8 cellular contexts compared by ENCODE assay signal in the genomic region with DNA sequence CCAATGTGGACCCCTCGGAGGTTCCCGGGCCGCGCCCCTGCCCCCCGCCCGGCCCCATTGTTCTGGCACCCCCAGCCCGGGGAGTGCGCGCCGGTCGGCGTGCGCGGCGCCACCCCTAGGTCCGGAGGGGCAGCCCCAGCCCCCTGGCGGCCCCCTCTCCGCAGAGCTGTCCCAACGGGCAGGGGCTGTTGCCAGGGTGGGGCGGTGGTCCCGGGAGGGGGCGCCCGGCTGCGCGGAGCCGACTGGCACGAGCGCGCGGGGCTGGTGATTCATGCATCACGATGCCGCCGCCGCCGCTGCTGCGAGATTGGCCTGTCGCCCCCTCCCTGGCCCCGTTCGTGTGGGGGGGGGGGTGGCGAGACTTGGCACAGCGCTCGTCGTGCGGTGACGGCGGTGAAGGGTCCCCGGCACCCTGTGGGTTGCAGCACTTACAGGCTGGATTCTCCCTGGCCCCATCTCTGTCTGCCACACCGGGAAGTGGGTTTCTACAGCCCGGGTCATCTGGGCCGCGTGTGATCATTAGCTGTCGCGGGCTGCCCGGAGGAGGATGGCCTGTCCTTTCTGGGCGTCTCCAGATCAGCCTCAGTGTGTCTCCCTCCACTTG. TPM values are rescaled to one million over a fixed set of nuclear protein-coding genes. Genes with fewer than 3 reads are reported as not detected.
DNase-seq lines count a peak whose midpoint lies in the region; ATAC-seq, FAIRE-seq and TF ChIP-seq lines count a peak whose summit lies in the region.

No MANE protein-coding gene starts in this region.

- peak overlapping the region; percentile 61 to 76 (median 71) for H3K4me3 Mint-ChIP-seq in T-cell

- 10% methylated on average over 14 of the region's 55 CpGs for WGBS in K562 (ENCODE audit: insufficient coverage, low coverage, missing lambda C conversion rate)

- POLR2A ChIA-PET in T-cell (lab: Charles Lee) (interaction anchor here in 1 of 2 donors (0.7 kb wide), 1 partner anchor 915 kb away, joined by 4 read pairs; no protein-coding TSS in a partner anchor), K562 (lab: Yijun Ruan, JAX) (interaction anchor here (0.5 to 1.2 kb wide), 2 partner anchors 13 to 311 kb away, joined by 3 read pairs; no protein-coding TSS in a partner anchor)

- H3K4me1 Mint-ChIP-seq in T-cell = peaks cover 6 to 12% (median 9%) of the 10 kb centered on the region in 3 donors

- no peaks in the 10 kb centered on the region for H3K36me3 ChIP-seq in K562 (ENCODE audit: control insufficient read depth, insufficient read depth, low read length)
- H3K36me3 ChIP-seq in kidney epithelial cell (ENCODE audit: control insufficient read depth, insufficient read depth, low read length) = peaks cover 1% of the 10 kb centered on the region

- FAIRE-seq in K562 (lab: Jason Lieb, UNC) = no peak

- BruUV-seq in K562 (replicated peaks; lab: Mats Ljungman, UMichigan) = no TSS peak

- no peak for TF ChIP-seq POLR2A in K562 (conservative IDR thresholded peaks at IDR 0.05)
- TF ChIP-seq POLR2A in GM18505 (IDR thresholded peaks at IDR 0.05; ENCODE audit: borderline replicate concordance, extremely low read depth, insufficient read depth, insufficient read length) = no peak

- TF ChIP-seq EP300 in K562 (IDR thresholded peaks at IDR 0.05; ENCODE audit: low read length) = no peak

- ATAC-seq in T-cell (replicated peaks in 1 of 4) (peak; percentile 10 to 42 (median 21)), K562 (peak; percentile 10), GM18505 (IDR thresholded peaks at IDR 0.05; ENCODE audit: unreplicated experiment) (no peak), GM21717 (IDR thresholded peaks at IDR 0.05; ENCODE audit: unreplicated experiment) (no peak), HG03460 (IDR thresholded peaks at IDR 0.05; ENCODE audit: unreplicated experiment) (no peak)

- H3K4me1 ChIP-seq in K562 (replicated peaks in 1 of 2; ENCODE audit: control insufficient read depth in 2 of 2, insufficient read depth in 2 of 2, low read length in 2 of 2) = peaks cover 0 to 27% of the 10 kb centered on the region in 2 experiments; a peak in 3 of 5 replicates

- peak overlapping the region; percentile 51 for H2AFZ ChIP-seq in K562 (ENCODE audit: low read depth, low read length)

- H3K4me3 ChIP-seq in K562 = peak overlapping the region; percentile 52
- peak overlapping the region; percentile 47 for H3K4me3 ChIP-seq in kidney epithelial cell (ENCODE audit: low read depth, low read length)

- H3K9me1 ChIP-seq in K562 (ENCODE audit: control insufficient read depth, insufficient read depth, low read length) = no peaks in the 10 kb centered on the region

- H3K9me3 Mint-ChIP-seq in T-cell = no peaks in the 10 kb centered on the region

- H3K79me2 ChIP-seq in K562 (ENCODE audit: control insufficient read depth, insufficient read depth, low read length) = peaks cover 16% of the 10 kb centered on the region

- H3K9me3 ChIP-seq in K562 (replicated peaks; ENCODE audit: control insufficient read depth, insufficient read depth, low read depth, low read length) = no peaks in the 10 kb centered on the region

- TF ChIP-seq CTCF in K562 (IDR thresholded peaks at IDR 0.05 in 2 of 3, conservative IDR thresholded peaks at IDR 0.05 in 1 of 3; ENCODE audit: insufficient read depth in 2 of 3, low read depth in 1 of 3, low read length in 3 of 3) (0 out of 6 replicates have a peak, but pooled peaks of 1 of the 3 experiments have one; percentile 12), kidney epithelial cell (IDR thresholded peaks at IDR 0.05; ENCODE audit: insufficient read depth, low read length, poor library complexity, severe bottlenecking) (no peak)

- no peak overlapping the region for H3K27ac Mint-ChIP-seq in T-cell

- TF ChIP-seq RAD21 in K562 (CRISPR knock-in tag; conservative IDR thresholded peaks at IDR 0.05 in 1 of 2, IDR thresholded peaks at IDR 0.05 in 1 of 2) = no peak

- H3K27me3 Mint-ChIP-seq in T-cell = peaks cover 16 to 31% of the 10 kb centered on the region in 2 donors

- peak; percentile 54 for DNase-seq in Daoy (ENCODE audit: low read depth)
- peak in 26 of 34 experiments; percentile 4 to 48 (median 20) for DNase-seq in T-cell
- DNase-seq in K562 (ENCODE audit: extremely low read depth in 1 of 4, low spot score in 3 of 4) = peak in 2 of 4 experiments; percentile 38 to 72
- no peak for DNase-seq in kidney epithelial cell (ENCODE audit: low read depth)
- peak; percentile 26 to 61 (median 49) for DNase-seq in stimulated activated CD4-positive, alpha-beta T cell treated with anti-CD3 and anti-CD28 coated beads, TNF-alpha, amount 100 ng/mL, for 4 hours (ENCODE audit: low read depth in 3 of 3)

- H3K4me2 ChIP-seq in K562 (ENCODE audit: insufficient read depth, low read length) = peak overlapping the region; percentile 48

- H3K27ac ChIP-seq in K562 (ENCODE audit: extremely low read depth, low read depth, low read length) = no peak overlapping the region

- H4K20me1 ChIP-seq in K562 (replicated peaks; ENCODE audit: control insufficient read depth, insufficient read depth, low read length) = peaks cover 16% of the 10 kb centered on the region; the same call in 1 of the 2 replicates

- no peaks in the 10 kb centered on the region; a peak in 1 of 5 replicates for H3K27me3 ChIP-seq in K562 (ENCODE audit: control insufficient read depth in 2 of 2, insufficient read depth in 2 of 2, low read length in 2 of 2)
- H3K27me3 ChIP-seq in kidney epithelial cell (ENCODE audit: control insufficient read depth, insufficient read depth, low read length) = no peaks in the 10 kb centered on the region

- CTCF ChIA-PET in T-cell (lab: Charles Lee) (interaction anchor here in 1 of 2 donors (0.6 kb wide), 1 partner anchor 65 kb away, joined by 5 read pairs; no protein-coding TSS in a partner anchor), K562 (lab: Yijun Ruan, JAX; ENCODE audit: low intra/inter-chr PET ratio) (no interaction called here)

- H3K36me3 Mint-ChIP-seq in T-cell = no peaks in the 10 kb centered on the region

- intact Hi-C loops in K562 (cut with micrococcal nuclease) = no loop called here

- in situ Hi-C loops in K562 (cut with MboI) = no loop called here

- H3K9ac ChIP-seq in K562 (ENCODE audit: insufficient read depth in 1 of 2, low read depth in 2 of 2, low read length in 2 of 2) = peak overlapping the region; percentile 34 to 90

TF ChIP-seq in K562, 482 proteins besides CTCF, POLR2A, EP300 and RAD21 (continues in another document):
- no peak for TF ChIP-seq PHB (CRISPR knock-in tag; IDR thresholded peaks at IDR 0.05)
- TF ChIP-seq ZNF696 (CRISPR knock-in tag; conservative IDR thresholded peaks at IDR 0.05) = no peak
- TF ChIP-seq FOXJ2 (tag; IDR thresholded peaks at IDR 0.05) = no peak
- 0 out of 2 replicates have a peak, but pooled peaks have one; percentile 15 for TF ChIP-seq MTA3 (IDR thresholded peaks at IDR 0.05; ENCODE audit: borderline replicate concordance)
- TF ChIP-seq ZNF586 (CRISPR knock-in tag; conservative IDR thresholded peaks at IDR 0.05) = no peak
- peak; percentile 46; the same call in 1 of the 2 replicates for TF ChIP-seq RBFOX2 (IDR thresholded peaks at IDR 0.05; ENCODE audit: low read depth, low read length)
- TF ChIP-seq, protein P1, sequence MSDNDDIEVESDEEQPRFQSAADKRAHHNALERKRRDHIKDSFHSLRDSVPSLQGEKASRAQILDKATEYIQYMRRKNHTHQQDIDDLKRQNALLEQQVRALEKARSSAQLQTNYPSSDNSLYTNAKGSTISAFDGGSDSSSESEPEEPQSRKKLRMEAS (CRISPR knock-in tag; IDR thresholded peaks at IDR 0.05) = peak; percentile 18; the same call in 1 of the 2 replicates
- 0 out of 2 replicates have a peak, but pooled peaks have one; percentile 36 for TF ChIP-seq TGIF2 (CRISPR knock-in tag; IDR thresholded peaks at IDR 0.05)
- 0 out of 2 replicates have a peak, but pooled peaks have one; percentile 37 for TF ChIP-seq GABPB1 (CRISPR knock-in tag; IDR thresholded peaks at IDR 0.05)

RNA-seq across cellular contexts. Expression of a gene that starts 0.8 kb away (rescaled TPM):
- total RNA-seq in Daoy (2014; rRNA removed; shearing (Covaris generic)) = 40.7 and 49.6 TPM in 2 replicates
- under 1 TPM in 4 of 5 donors, not detected in 1; 0.20 to 0.82 (median 0.46) TPM for total RNA-seq in T-cell
- 6.1 and 14.0 TPM in 2 replicates for total RNA-seq in K562 (2011; cell fraction: chromatin; rRNA removed; ENCODE audit: low replicate concordance)
- total RNA-seq in K562 (2011; cell fraction: nucleolus; rRNA removed) = 10.3 and 11.0 TPM in 2 replicates
- total RNA-seq in K562 (2011; cell fraction: nucleoplasm; rRNA removed) = 7.1 and 7.5 TPM in 2 replicates
- total RNA-seq in K562 (2014; rRNA removed) = 9.6 and 11.6 TPM in 2 replicates
- 7.6 and 8.0 TPM in 2 replicates for total RNA-seq in K562 (2014; rRNA removed; fragmentation: Illumina TruSeq; extraction: Trizol)
- total RNA-seq in K562 (2015; rRNA removed; fragmentation: Illumina TruSeq; extraction: Trizol) = 6.9 and 7.4 TPM in 2 replicates
- 22.8 and 25.0 TPM in 2 replicates for total RNA-seq in K562 (2021)
- polyA plus RNA-seq in K562 (2011; rRNA removed) = 24.0 and 27.0 TPM in 2 replicates
- polyA plus RNA-seq in K562 (2011; cell fraction: cytosol; rRNA removed) = 25.2 and 37.2 TPM in 2 replicates
- polyA plus RNA-seq in K562 (2011; cell fraction: nucleus; rRNA removed) = 10.2 and 16.2 TPM in 2 replicates
- 9.2 and 10.6 TPM in 2 replicates for polyA plus RNA-seq in K562 (2012)
- 10.5 and 19.7 TPM in 2 replicates for polyA plus RNA-seq in K562 (2014; fragmentation: Illumina TruSeq; extraction: Trizol)
- under 1 TPM; 0.28 to 0.66 TPM for polyA plus RNA-seq in K562 (2014; fragmentation: Nextera tagmentation; extraction: Ambion mirVana)
- 11.2 and 13.1 TPM in 2 replicates for polyA plus RNA-seq in K562 (2014; rRNA removed)
- polyA minus RNA-seq in K562 (2011; rRNA and poly(A)+ RNA removed) = 12.8 and 20.5 TPM in 2 replicates
- 14.7 and 17.9 TPM in 2 replicates for polyA minus RNA-seq in K562 (2011; cell fraction: cytosol; rRNA and poly(A)+ RNA removed)
- 3.1 and 3.7 TPM in 2 replicates for polyA minus RNA-seq in K562 (2011; cell fraction: nucleus; rRNA and poly(A)+ RNA removed)
- total RNA-seq in kidney epithelial cell = 69.2 and 72.8 TPM in 2 replicates

Comparison
In these comparisons a context has a peak if more than half of its experiments do, and no peak if none do; other contexts are left out.
1. ATAC-seq: peak in T-cell (4 of 4) and K562 (single experiment); none in GM18505 (single experiment), GM21717 (single experiment) and HG03460 (single experiment).